29 cellular contexts compared by ENCODE assay signal in genomic region chr1:100142343-100142742, GRCh38. TPM values are rescaled to one million over a fixed set of nuclear protein-coding genes. Genes with fewer than 3 reads are reported as not detected.
DNase-seq lines count a peak whose midpoint lies in the region; ATAC-seq and TF ChIP-seq lines count a peak whose summit lies in the region.
"Had no signal": no experiment of that assay in that cellular context is flagged by ENCODE, and none has a peak within 500 bp of the region (broad histone marks: within the 10 kb centered on the region; RNA-seq: fewer than 3 reads in every experiment).

No MANE protein-coding gene starts in this region.

- H3K79me2 ChIP-seq in mesendoderm (ENCODE audit: control insufficient read depth, insufficient read depth, low read length) = no peaks in the 10 kb centered on the region

- H3K27ac Mint-ChIP-seq in activated naive CD8-positive, alpha-beta T cell = peak overlapping the region; percentile 13
- H3K27ac Mint-ChIP-seq in activated naive CD8-positive, alpha-beta T cell treated with anti-CD3 and anti-CD28 coated beads, Interleukin-2, amount 50 U/mL, for 24 hours = no peak overlapping the region
- peak overlapping the region; percentile 59 for H3K27ac Mint-ChIP-seq in central memory CD8-positive, alpha-beta T cell (ENCODE audit: low read depth)
- H3K27ac Mint-ChIP-seq in stimulated activated naive B cell treated with anti-CD40 and anti-IgM and Interleukin-4, amounts not matched to agents 10 μg/mL and 1 μg/mL and 100 μg/mL, for 72 hours = peak overlapping the region; percentile 34
- H3K27ac Mint-ChIP-seq: B cell, CD14-positive monocyte had no signal

- H3K56ac ChIP-seq in mesendoderm (ENCODE audit: low read length) = no peak overlapping the region

- no peak overlapping the region for H2BK5ac ChIP-seq in mesendoderm (ENCODE audit: low read length)

- H3K9me3 ChIP-seq in HEK293 (ENCODE audit: control insufficient read depth, insufficient read depth, low read depth, low read length) = no peaks in the 10 kb centered on the region

- no peak overlapping the region for H2BK15ac ChIP-seq in mesendoderm (replicated peaks; ENCODE audit: low read depth)

- H3K23ac ChIP-seq in mesendoderm (ENCODE audit: low read length) = no peak overlapping the region

- peaks cover 11% of the 10 kb centered on the region for H3K36me3 Mint-ChIP-seq in activated naive CD8-positive, alpha-beta T cell
- peaks cover 57% of the 10 kb centered on the region for H3K36me3 Mint-ChIP-seq in activated naive CD8-positive, alpha-beta T cell treated with anti-CD3 and anti-CD28 coated beads, Interleukin-2, amount 50 U/mL, for 24 hours (ENCODE audit: low read depth)
- peaks cover 69% of the 10 kb centered on the region for H3K36me3 Mint-ChIP-seq in central memory CD8-positive, alpha-beta T cell (ENCODE audit: insufficient read depth)
- H3K36me3 Mint-ChIP-seq in stimulated activated naive B cell treated with anti-CD40 and anti-IgM and Interleukin-4, amounts not matched to agents 10 μg/mL and 1 μg/mL and 100 μg/mL, for 72 hours = peaks cover 37 to 48% of the 10 kb centered on the region in 2 donors

- no peaks in the 10 kb centered on the region for H3K79me1 ChIP-seq in mesendoderm (ENCODE audit: low read length)

- no peaks in the 10 kb centered on the region for H3K27me3 Mint-ChIP-seq in activated naive CD8-positive, alpha-beta T cell
- H3K27me3 Mint-ChIP-seq in activated naive CD8-positive, alpha-beta T cell treated with anti-CD3 and anti-CD28 coated beads, Interleukin-2, amount 50 U/mL, for 24 hours = no peaks in the 10 kb centered on the region
- no peaks in the 10 kb centered on the region for H3K27me3 Mint-ChIP-seq in central memory CD8-positive, alpha-beta T cell
- H3K27me3 Mint-ChIP-seq in stimulated activated naive B cell treated with anti-CD40 and anti-IgM and Interleukin-4, amounts not matched to agents 10 μg/mL and 1 μg/mL and 100 μg/mL, for 72 hours = no peaks in the 10 kb centered on the region
- H3K27me3 Mint-ChIP-seq: B cell had no signal

- no peak overlapping the region for H3K4me3 Mint-ChIP-seq in activated naive CD8-positive, alpha-beta T cell
- no peak overlapping the region for H3K4me3 Mint-ChIP-seq in activated naive CD8-positive, alpha-beta T cell treated with anti-CD3 and anti-CD28 coated beads, Interleukin-2, amount 50 U/mL, for 24 hours
- H3K4me3 Mint-ChIP-seq in central memory CD8-positive, alpha-beta T cell = no peak overlapping the region
- no peak overlapping the region for H3K4me3 Mint-ChIP-seq in stimulated activated naive B cell treated with anti-CD40 and anti-IgM and Interleukin-4, amounts not matched to agents 10 μg/mL and 1 μg/mL and 100 μg/mL, for 72 hours
- H3K4me3 Mint-ChIP-seq: B cell, CD14-positive monocyte had no signal

- H2AK5ac ChIP-seq in mesendoderm (ENCODE audit: low read length) = no peak overlapping the region

- H3K4me2 ChIP-seq in mesendoderm (ENCODE audit: low read length) = no peak overlapping the region

- no peak overlapping the region for H3K18ac ChIP-seq in mesendoderm (ENCODE audit: low read length)

- H3K4ac ChIP-seq in mesendoderm (ENCODE audit: low read depth, low read length) = no peak overlapping the region

- H4K8ac ChIP-seq in mesendoderm (ENCODE audit: low read depth, low read length) = no peak overlapping the region

- H3K9me3 Mint-ChIP-seq in activated naive CD8-positive, alpha-beta T cell (ENCODE audit: low read depth) = no peaks in the 10 kb centered on the region
- no peaks in the 10 kb centered on the region for H3K9me3 Mint-ChIP-seq in activated naive CD8-positive, alpha-beta T cell treated with anti-CD3 and anti-CD28 coated beads, Interleukin-2, amount 50 U/mL, for 24 hours
- H3K9me3 Mint-ChIP-seq in central memory CD8-positive, alpha-beta T cell = no peaks in the 10 kb centered on the region
- H3K9me3 Mint-ChIP-seq in stimulated activated naive B cell treated with anti-CD40 and anti-IgM and Interleukin-4, amounts not matched to agents 10 μg/mL and 1 μg/mL and 100 μg/mL, for 72 hours = no peaks in the 10 kb centered on the region
- H3K9me3 Mint-ChIP-seq: CD14-positive monocyte had no signal

- H3K27ac ChIP-seq in HEK293 (ENCODE audit: extremely low read depth, low read depth, low read length) = no peak overlapping the region
- no peak overlapping the region for H3K27ac ChIP-seq in mesendoderm (ENCODE audit: low read depth, low read length)
- H3K27ac ChIP-seq: HL-60, RWPE1 had no signal

- H3K27me3 ChIP-seq in mesendoderm (ENCODE audit: insufficient read depth, low read length, poor library complexity) = no peaks in the 10 kb centered on the region

- H3K4me1 Mint-ChIP-seq in activated naive CD8-positive, alpha-beta T cell (ENCODE audit: low read depth) = peaks cover 6% of the 10 kb centered on the region
- H3K4me1 Mint-ChIP-seq in activated naive CD8-positive, alpha-beta T cell treated with anti-CD3 and anti-CD28 coated beads, Interleukin-2, amount 50 U/mL, for 24 hours = peaks cover 2% of the 10 kb centered on the region
- H3K4me1 Mint-ChIP-seq in central memory CD8-positive, alpha-beta T cell = peaks cover 6% of the 10 kb centered on the region
- H3K4me1 Mint-ChIP-seq in stimulated activated naive B cell treated with anti-CD40 and anti-IgM and Interleukin-4, amounts not matched to agents 10 μg/mL and 1 μg/mL and 100 μg/mL, for 72 hours = peaks cover 7 to 8% of the 10 kb centered on the region in 2 donors
- H3K4me1 Mint-ChIP-seq: B cell, CD14-positive monocyte had no signal

- CTCF ChIA-PET in HEK293 (lab: Yijun Ruan, JAX) = interaction anchor here (0.6 kb wide), 1 partner anchor 943 kb away, joined by 3 read pairs; no protein-coding TSS in a partner anchor

- POLR2A ChIA-PET in HEK293 (lab: Yijun Ruan, JAX) = interaction anchor here (1.8 kb wide), 1 partner anchor 9 kb away, joined by 4 read pairs; the partner anchor contains the start of gene TRMT13

- no peak for DNase-seq in activated naive CD8-positive, alpha-beta T cell treated with anti-CD3 and anti-CD28 coated beads, Interleukin-2, amount 50 U/mL, for 24 hours
- DNase-seq in central memory CD8-positive, alpha-beta T cell (ENCODE audit: low spot score in 2 of 2) = no peak
- no peak for DNase-seq in stimulated activated naive B cell treated with anti-CD40 and anti-IgM and Interleukin-4, amounts not matched to agents 10 μg/mL and 1 μg/mL and 100 μg/mL, for 72 hours
- DNase-seq in stimulated activated CD4-positive, alpha-beta T cell treated with anti-CD3 and anti-CD28 coated beads, Interleukin-2, amount 100 ng/mL, for 48 hours = no peak
- DNase-seq in AG08395 (ENCODE audit: low spot score) (no peak), mesendoderm (no peak)
- DNase-seq: DMS 273 treated with DMSO at 0.1 percent for 48 hours, DMS79, EL, GDM1, HCEC 1CT, Karpas-422, NCI-H1092, NCI-H1417 treated with DMSO at 0.1 percent for 48 hours, NCI-H187, NCI-H2081 treated with DMSO at 0.1 percent for 48 hours, NCI-H2171, NCI-H226, NCI-H510A, NCI-H69, SHP77 had no signal

- no peak overlapping the region for H4K5ac ChIP-seq in mesendoderm (ENCODE audit: low read length)

- H3K36me3 ChIP-seq in HEK293 (ENCODE audit: control insufficient read depth in 2 of 2, insufficient read depth in 1 of 2, low read length in 2 of 2) = peaks cover 56 to 97% of the 10 kb centered on the region in 2 experiments
- no peaks in the 10 kb centered on the region for H3K36me3 ChIP-seq in mesendoderm (ENCODE audit: control insufficient read depth, insufficient read depth, low read length)

- H3K4me3 ChIP-seq in HEK293 (ENCODE audit: low read depth, low read length) (no peak overlapping the region), mesendoderm (ENCODE audit: low read length) (no peak overlapping the region)
- H3K4me3 ChIP-seq: GM12878 had no signal

- H3K9ac ChIP-seq in mesendoderm (ENCODE audit: low read length) = no peak overlapping the region

- H2BK120ac ChIP-seq in mesendoderm (ENCODE audit: low read depth, low read length) = no peak overlapping the region

- TF ChIP-seq CTCF in HEK293 (tag by site-specific recombination; IDR thresholded peaks at IDR 0.05) = no peak

- H3K4me1 ChIP-seq in HEK293 (ENCODE audit: control insufficient read depth, insufficient read depth, low read length) = no peaks in the 10 kb centered on the region
- no peaks in the 10 kb centered on the region for H3K4me1 ChIP-seq in mesendoderm (ENCODE audit: control insufficient read depth, low read depth, low read length)

- no peak for ATAC-seq in activated naive CD8-positive, alpha-beta T cell treated with anti-CD3 and anti-CD28 coated beads, Interleukin-2, amount 50 U/mL, for 24 hours
- no peak for ATAC-seq in central memory CD8-positive, alpha-beta T cell (replicated peaks; ENCODE audit: extremely low read depth, poor library complexity, severe bottlenecking)
- no peak for ATAC-seq in stimulated activated naive B cell treated with anti-CD40 and anti-IgM and Interleukin-4, amounts not matched to agents 10 μg/mL and 1 μg/mL and 100 μg/mL, for 72 hours (replicated peaks)
- ATAC-seq: GM12878, Panc1 had no signal

- 100% methylated on average over 1 of the region's 3 CpGs for WGBS in mesendoderm (ENCODE audit: extremely low coverage, insufficient coverage, low lambda C conversion rate)

TF ChIP-seq in HEK293, 187 proteins besides CTCF, POLR2A, EP300 and RAD21:
- TF ChIP-seq YY1 (tag by site-specific recombination; IDR thresholded peaks at IDR 0.05) (no peak), ZXDB (tag by site-specific recombination; IDR thresholded peaks at IDR 0.05) (0 out of 2 replicates have a peak, but pooled peaks have one; percentile 44)

RNA-seq across cellular contexts. Expression of gene TRMT13, which starts 9.4 kb away (rescaled TPM):
- 12.7 TPM for polyA plus RNA-seq in mesendoderm (2013, experiment 1 of 2)
- 12.4 TPM for polyA plus RNA-seq in mesendoderm (2013, experiment 2 of 2)

RNA-seq across cellular contexts. Expression of gene SASS6, which starts 9.6 kb away (rescaled TPM):
- 7.5 TPM for polyA plus RNA-seq in mesendoderm (2013, experiment 1 of 2)
- polyA plus RNA-seq in mesendoderm (2013, experiment 2 of 2) = 8.2 TPM

RNA-seq across cellular contexts. Expression of gene LRRC39, which starts 35.7 kb away (rescaled TPM):
- polyA plus RNA-seq in mesendoderm (2013, experiment 1 of 2) = 0.17 TPM
- polyA plus RNA-seq in mesendoderm (2013, experiment 2 of 2) = 0.11 TPM
